Comparison of ENCODE assay signal across 36 cellular contexts in the genomic region with DNA sequence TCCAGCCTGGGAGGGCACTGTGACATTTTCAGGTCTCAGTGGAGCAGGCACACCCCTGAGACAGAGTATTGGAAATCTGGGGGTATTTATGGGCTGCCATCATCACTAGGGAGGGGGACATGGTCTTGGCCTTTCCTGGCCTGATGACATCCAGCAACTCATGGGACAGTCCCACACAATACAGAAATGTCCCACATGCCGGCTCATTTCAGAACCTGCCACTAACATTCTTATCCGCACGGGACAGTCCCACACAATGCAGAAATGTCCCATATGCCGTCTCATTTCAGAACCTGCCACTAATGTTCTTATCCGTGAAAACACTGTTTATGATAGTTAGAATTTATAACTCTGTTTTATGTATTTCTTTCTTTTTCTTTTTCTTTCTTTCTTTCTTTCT. TPM values are rescaled to one million over a fixed set of nuclear protein-coding genes. Genes with fewer than 3 reads are reported as not detected.
"Had no signal": no experiment of that assay in that cellular context is flagged by ENCODE, and none has a peak within 500 bp of the region (broad histone marks: within the 10 kb centered on the region; RNA-seq: fewer than 3 reads in every experiment).

No MANE protein-coding gene starts in this region.

- H3K27me3 ChIP-seq: body of pancreas had no signal

- H3K4me3 ChIP-seq: adrenal gland, body of pancreas, breast epithelium had no signal

- H3K27ac ChIP-seq: adrenal gland, body of pancreas, brain microvascular endothelial cell, breast epithelium, VCaP had no signal

- H3K27ac Mint-ChIP-seq: activated B cell treated with CpG ODN at 0.5 μM for 24 hours; activated CD4-positive, alpha-beta memory T cell treated with anti-CD3 and anti-CD28 coated beads for 36 hours; activated CD4-positive, alpha-beta T cell treated with anti-CD3 and anti-CD28 coated beads, Interleukin-2, amount 10 ng/mL, durations not matched to agents 24 days and 14 days; activated CD8-positive, alpha-beta T cell treated with anti-CD3 and anti-CD28 coated beads for 36 hours; activated naive CD4-positive, alpha-beta T cell treated with anti-CD3 and anti-CD28 coated beads for 36 hours; activated naive CD4-positive, alpha-beta T cell treated with anti-CD3 and anti-CD28 coated beads, Interleukin-2, amount 50 U/mL, for 72 hours; activated naive CD8-positive, alpha-beta T cell treated with anti-CD3 and anti-CD28 coated beads for 36 hours; activated T-cell treated with anti-CD3 and anti-CD28 coated beads, Interleukin-2, amount 50 U/mL, for 72 hours; activated T-helper 1 cell treated with anti-CD3 and anti-CD28 coated beads, Interleukin-12 subunit alpha, Interleukin-12 subunit beta, Interleukin-2, Interleukin-4 antibody, amounts not matched to agents 30 ng/mL and 10 ng/mL and 1 ng/mL, durations not matched to agents 14 hours and 24 hours and 36 hours; activated T-helper 2 cell treated with anti-CD3 and anti-CD28 coated beads, Interferon-gamma antibody, Interleukin-2, Interleukin-4, amounts not matched to agents 10 μg/mL and 5 μg/mL and 100 μg/mL, durations not matched to agents 14 hours and 24 hours and 36 hours; T-helper 1 cell treated with Interleukin-12 subunit alpha and Interleukin-12 subunit beta and Interleukin-4 antibody, amounts not matched to agents 30 μg/mL and 1 μg/mL, for 36 hours; T-helper 2 cell treated with Interferon-gamma antibody and Interleukin-4, amounts not matched to agents 5 μg/mL and 100 μg/mL, for 36 hours had no signal

- H3K36me3 Mint-ChIP-seq: activated CD4-positive, alpha-beta memory T cell treated with anti-CD3 and anti-CD28 coated beads for 36 hours; activated naive CD4-positive, alpha-beta T cell treated with anti-CD3 and anti-CD28 coated beads, Interleukin-2, amount 50 U/mL, for 72 hours had no signal

- H3K9me3 Mint-ChIP-seq: activated B cell treated with CpG ODN at 0.5 μM for 24 hours; activated CD4-positive, alpha-beta memory T cell treated with anti-CD3 and anti-CD28 coated beads for 36 hours; activated CD4-positive, alpha-beta T cell treated with anti-CD3 and anti-CD28 coated beads, Interleukin-2, amount 10 ng/mL, durations not matched to agents 24 days and 14 days; activated CD8-positive, alpha-beta T cell treated with anti-CD3 and anti-CD28 coated beads for 36 hours; activated naive CD4-positive, alpha-beta T cell treated with anti-CD3 and anti-CD28 coated beads for 36 hours; activated naive CD4-positive, alpha-beta T cell treated with anti-CD3 and anti-CD28 coated beads, Interleukin-2, amount 50 U/mL, for 72 hours; activated naive CD8-positive, alpha-beta T cell treated with anti-CD3 and anti-CD28 coated beads for 36 hours; activated T-cell treated with anti-CD3 and anti-CD28 coated beads, Interleukin-2, amount 50 U/mL, for 4 hours; activated T-cell treated with anti-CD3 and anti-CD28 coated beads, Interleukin-2, amount 50 U/mL, for 72 hours; activated T-helper 1 cell treated with anti-CD3 and anti-CD28 coated beads, Interleukin-12 subunit alpha, Interleukin-12 subunit beta, Interleukin-2, Interleukin-4 antibody, amounts not matched to agents 30 ng/mL and 10 ng/mL and 1 ng/mL, durations not matched to agents 14 hours and 24 hours and 36 hours; activated T-helper 2 cell treated with anti-CD3 and anti-CD28 coated beads, Interferon-gamma antibody, Interleukin-2, Interleukin-4, amounts not matched to agents 10 μg/mL and 5 μg/mL and 100 μg/mL, durations not matched to agents 14 hours and 24 hours and 36 hours; T-helper 1 cell treated with Interleukin-12 subunit alpha and Interleukin-12 subunit beta and Interleukin-4 antibody, amounts not matched to agents 30 μg/mL and 1 μg/mL, for 36 hours; T-helper 2 cell treated with Interferon-gamma antibody and Interleukin-4, amounts not matched to agents 5 μg/mL and 100 μg/mL, for 36 hours had no signal

- H3K9me3 ChIP-seq: adrenal gland, body of pancreas, breast epithelium had no signal

- ATAC-seq: activated CD8-positive, alpha-beta T cell treated with anti-CD3 and anti-CD28 coated beads for 36 hours; activated T-cell treated with anti-CD3 and anti-CD28 coated beads, Interleukin-2, amount 50 U/mL, for 4 hours; activated T-cell treated with anti-CD3 and anti-CD28 coated beads, Interleukin-2, amount 50 U/mL, for 72 hours; body of pancreas had no signal

- H3K4me1 Mint-ChIP-seq: activated B cell treated with CpG ODN at 0.5 μM for 24 hours; activated naive CD8-positive, alpha-beta T cell treated with anti-CD3 and anti-CD28 coated beads for 36 hours had no signal

- H3K36me3 ChIP-seq: adrenal gland, brain microvascular endothelial cell, breast epithelium had no signal

- H3K4me1 ChIP-seq: body of pancreas had no signal

- DNase-seq: activated B cell treated with CpG ODN at 0.5 μM for 24 hours; activated CD4-positive, alpha-beta memory T cell treated with anti-CD3 and anti-CD28 coated beads for 36 hours; activated CD4-positive, alpha-beta T cell treated with anti-CD3 and anti-CD28 coated beads for 4 hours; activated CD4-positive, alpha-beta T cell treated with anti-CD3 and anti-CD28 coated beads, Interleukin-2, amount 10 ng/mL, durations not matched to agents 24 days and 14 days; activated CD4-positive, alpha-beta T cell treated with anti-CD3 and anti-CD28 coated beads, Interleukin-2, amount 50 U/mL, for 1 hour; activated CD4-positive, alpha-beta T cell treated with anti-CD3 and anti-CD28 coated beads, Interleukin-2, amount 50 U/mL, for 4 hours; activated CD4-positive, CD25-positive, alpha-beta regulatory T cell treated with anti-CD3 and anti-CD28 coated beads, Interleukin-2, amount 50 U/mL, for 72 hours; activated CD8-positive, alpha-beta memory T cell treated with anti-CD3 and anti-CD28 coated beads, Interleukin-2, amount 50 U/mL, for 4 hours; activated CD8-positive, alpha-beta T cell treated with anti-CD3 and anti-CD28 coated beads for 36 hours; activated effector memory CD4-positive, alpha-beta T cell treated with Interleukin-2 at 50 U/mL for 16 hours; activated gamma-delta T cell treated with Interleukin-2 at 50 U/mL for 16 hours; activated naive CD4-positive, alpha-beta T cell; activated naive CD4-positive, alpha-beta T cell treated with anti-CD3 and anti-CD28 coated beads for 36 hours; activated naive CD4-positive, alpha-beta T cell treated with anti-CD3 and anti-CD28 coated beads, Interleukin-2, amount 50 U/mL, for 16 hours; activated naive CD8-positive, alpha-beta T cell treated with anti-CD3 and anti-CD28 coated beads for 36 hours; activated T-cell treated with anti-CD3 and anti-CD28 coated beads for 4 hours; activated T-cell treated with anti-CD3 and anti-CD28 coated beads, Interleukin-2, amount 50 U/mL, for 1 hour; activated T-cell treated with anti-CD3 and anti-CD28 coated beads, Interleukin-2, amount 50 U/mL, for 4 hours; activated T-cell treated with anti-CD3 and anti-CD28 coated beads, Interleukin-2, amount 50 U/mL, for 72 hours; adrenal gland; amniotic stem cell; aorta; body of pancreas; brain microvascular endothelial cell; central memory CD4-positive, alpha-beta T cell; T-helper 1 cell; T-helper 2 cell; T-helper 9 cell had no signal

- H3K4me3 Mint-ChIP-seq: activated B cell treated with CpG ODN at 0.5 μM for 24 hours; activated CD4-positive, alpha-beta memory T cell treated with anti-CD3 and anti-CD28 coated beads for 36 hours; activated CD4-positive, alpha-beta T cell treated with anti-CD3 and anti-CD28 coated beads, Interleukin-2, amount 10 ng/mL, durations not matched to agents 24 days and 14 days; activated CD8-positive, alpha-beta T cell treated with anti-CD3 and anti-CD28 coated beads for 36 hours; activated naive CD4-positive, alpha-beta T cell treated with anti-CD3 and anti-CD28 coated beads for 36 hours; activated naive CD8-positive, alpha-beta T cell treated with anti-CD3 and anti-CD28 coated beads for 36 hours; activated T-cell treated with anti-CD3 and anti-CD28 coated beads, Interleukin-2, amount 50 U/mL, for 4 hours; activated T-cell treated with anti-CD3 and anti-CD28 coated beads, Interleukin-2, amount 50 U/mL, for 72 hours; activated T-helper 1 cell treated with anti-CD3 and anti-CD28 coated beads, Interleukin-12 subunit alpha, Interleukin-12 subunit beta, Interleukin-2, Interleukin-4 antibody, amounts not matched to agents 30 ng/mL and 10 ng/mL and 1 ng/mL, durations not matched to agents 14 hours and 24 hours and 36 hours; T-helper 1 cell treated with Interleukin-12 subunit alpha and Interleukin-12 subunit beta and Interleukin-4 antibody, amounts not matched to agents 30 μg/mL and 1 μg/mL, for 36 hours; T-helper 2 cell treated with Interferon-gamma antibody and Interleukin-4, amounts not matched to agents 5 μg/mL and 100 μg/mL, for 36 hours had no signal

RNA-seq across cellular contexts. Expression of a gene that starts 9.8 kb away (rescaled TPM):
- total RNA-seq: activated B cell treated with CpG ODN at 0.5 μM for 24 hours; activated CD4-positive, alpha-beta T cell treated with anti-CD3 and anti-CD28 coated beads, Interleukin-2, amount 10 ng/mL, durations not matched to agents 24 days and 14 days; activated CD8-positive, alpha-beta memory T cell treated with anti-CD3 and anti-CD28 coated beads for 36 hours; activated naive CD4-positive, alpha-beta T cell treated with anti-CD3 and anti-CD28 coated beads for 36 hours; activated T-helper 1 cell treated with anti-CD3 and anti-CD28 coated beads, Interleukin-12 subunit alpha, Interleukin-12 subunit beta, Interleukin-2, Interleukin-4 antibody, amounts not matched to agents 30 ng/mL and 10 ng/mL and 1 ng/mL, durations not matched to agents 14 hours and 24 hours and 36 hours; activated T-helper 2 cell treated with anti-CD3 and anti-CD28 coated beads, Interferon-gamma antibody, Interleukin-2, Interleukin-4, amounts not matched to agents 10 μg/mL and 5 μg/mL and 100 μg/mL, durations not matched to agents 14 hours and 24 hours and 36 hours had no signal
- polyA plus RNA-seq: aorta had no signal

RNA-seq across cellular contexts. Expression of a gene that starts 42.5 kb away (rescaled TPM):
- total RNA-seq: activated B cell treated with CpG ODN at 0.5 μM for 24 hours; activated CD4-positive, alpha-beta T cell treated with anti-CD3 and anti-CD28 coated beads, Interleukin-2, amount 10 ng/mL, durations not matched to agents 24 days and 14 days; activated CD8-positive, alpha-beta memory T cell treated with anti-CD3 and anti-CD28 coated beads for 36 hours; activated CD8-positive, alpha-beta T cell treated with anti-CD3 and anti-CD28 coated beads for 36 hours; activated naive CD4-positive, alpha-beta T cell treated with anti-CD3 and anti-CD28 coated beads for 36 hours; activated naive CD8-positive, alpha-beta T cell treated with anti-CD3 and anti-CD28 coated beads for 36 hours; activated T-helper 1 cell treated with anti-CD3 and anti-CD28 coated beads, Interleukin-12 subunit alpha, Interleukin-12 subunit beta, Interleukin-2, Interleukin-4 antibody, amounts not matched to agents 30 ng/mL and 10 ng/mL and 1 ng/mL, durations not matched to agents 14 hours and 24 hours and 36 hours had no signal
